ENCODE assay signal across 1 cellular context in the genomic region with DNA sequence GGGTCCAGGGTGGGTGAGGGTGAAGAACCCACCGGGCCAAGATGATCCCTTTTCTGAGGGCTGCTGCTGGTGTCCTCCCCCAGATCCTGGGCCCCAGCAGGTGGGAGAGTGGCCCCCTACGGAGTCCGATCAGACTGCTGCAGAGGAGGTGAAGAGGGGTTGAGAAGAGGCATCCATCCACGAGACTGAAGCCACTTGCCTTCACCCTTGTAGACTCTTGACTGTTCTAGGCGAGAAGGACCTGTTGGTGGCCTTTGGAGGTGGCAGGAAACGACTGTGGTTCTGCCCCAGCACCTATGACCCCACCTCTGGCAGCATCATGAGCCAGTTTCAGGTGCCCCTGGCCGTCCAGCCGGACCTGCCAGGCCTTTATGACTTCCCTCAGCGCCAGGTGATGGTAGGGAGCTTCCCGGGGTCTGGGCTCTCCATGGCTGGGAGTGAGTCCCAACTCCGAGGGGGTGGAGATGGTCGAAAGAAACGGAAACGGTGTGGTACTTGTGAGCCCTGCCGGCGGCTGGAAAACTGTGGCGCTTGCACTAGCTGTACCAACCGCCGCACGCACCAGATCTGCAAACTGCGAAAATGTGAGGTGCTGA.
TF ChIP-seq lines count a peak whose summit lies in the region.

No MANE protein-coding gene starts in this region.

TF ChIP-seq in K562, 482 proteins besides CTCF, POLR2A, EP300 and RAD21:
- TF ChIP-seq EP400 (IDR thresholded peaks at IDR 0.05) = peak; percentile 7; the same call in 1 of the 2 replicates
- no peak for TF ChIP-seq ZNF644 (tag; IDR thresholded peaks at IDR 0.05; ENCODE audit: low read depth)
- no peak for TF ChIP-seq CREB1 (IDR thresholded peaks at IDR 0.05)
- peak; percentile 39; the same call in 1 of the 2 replicates for TF ChIP-seq CREB1 (CRISPR knock-in tag; IDR thresholded peaks at IDR 0.05)
- TF ChIP-seq, protein P1, sequence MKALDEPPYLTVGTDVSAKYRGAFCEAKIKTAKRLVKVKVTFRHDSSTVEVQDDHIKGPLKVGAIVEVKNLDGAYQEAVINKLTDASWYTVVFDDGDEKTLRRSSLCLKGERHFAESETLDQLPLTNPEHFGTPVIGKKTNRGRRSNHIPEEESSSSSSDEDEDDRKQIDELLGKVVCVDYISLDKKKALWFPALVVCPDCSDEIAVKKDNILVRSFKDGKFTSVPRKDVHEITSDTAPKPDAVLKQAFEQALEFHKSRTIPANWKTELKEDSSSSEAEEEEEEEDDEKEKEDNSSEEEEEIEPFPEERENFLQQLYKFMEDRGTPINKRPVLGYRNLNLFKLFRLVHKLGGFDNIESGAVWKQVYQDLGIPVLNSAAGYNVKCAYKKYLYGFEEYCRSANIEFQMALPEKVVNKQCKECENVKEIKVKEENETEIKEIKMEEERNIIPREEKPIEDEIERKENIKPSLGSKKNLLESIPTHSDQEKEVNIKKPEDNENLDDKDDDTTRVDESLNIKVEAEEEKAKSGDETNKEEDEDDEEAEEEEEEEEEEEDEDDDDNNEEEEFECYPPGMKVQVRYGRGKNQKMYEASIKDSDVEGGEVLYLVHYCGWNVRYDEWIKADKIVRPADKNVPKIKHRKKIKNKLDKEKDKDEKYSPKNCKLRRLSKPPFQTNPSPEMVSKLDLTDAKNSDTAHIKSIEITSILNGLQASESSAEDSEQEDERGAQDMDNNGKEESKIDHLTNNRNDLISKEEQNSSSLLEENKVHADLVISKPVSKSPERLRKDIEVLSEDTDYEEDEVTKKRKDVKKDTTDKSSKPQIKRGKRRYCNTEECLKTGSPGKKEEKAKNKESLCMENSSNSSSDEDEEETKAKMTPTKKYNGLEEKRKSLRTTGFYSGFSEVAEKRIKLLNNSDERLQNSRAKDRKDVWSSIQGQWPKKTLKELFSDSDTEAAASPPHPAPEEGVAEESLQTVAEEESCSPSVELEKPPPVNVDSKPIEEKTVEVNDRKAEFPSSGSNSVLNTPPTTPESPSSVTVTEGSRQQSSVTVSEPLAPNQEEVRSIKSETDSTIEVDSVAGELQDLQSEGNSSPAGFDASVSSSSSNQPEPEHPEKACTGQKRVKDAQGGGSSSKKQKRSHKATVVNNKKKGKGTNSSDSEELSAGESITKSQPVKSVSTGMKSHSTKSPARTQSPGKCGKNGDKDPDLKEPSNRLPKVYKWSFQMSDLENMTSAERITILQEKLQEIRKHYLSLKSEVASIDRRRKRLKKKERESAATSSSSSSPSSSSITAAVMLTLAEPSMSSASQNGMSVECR (CRISPR knock-in tag; IDR thresholded peaks at IDR 0.05) = 0 out of 2 replicates have a peak, but pooled peaks have one; percentile 34
- peak; percentile 33; the same call in 1 of the 2 replicates for TF ChIP-seq ZBTB7A (IDR thresholded peaks at IDR 0.05; ENCODE audit: borderline replicate concordance, control insufficient read depth, low read depth, low read length)
